ENCODE assay signal across 33 cellular contexts in the genomic region with DNA sequence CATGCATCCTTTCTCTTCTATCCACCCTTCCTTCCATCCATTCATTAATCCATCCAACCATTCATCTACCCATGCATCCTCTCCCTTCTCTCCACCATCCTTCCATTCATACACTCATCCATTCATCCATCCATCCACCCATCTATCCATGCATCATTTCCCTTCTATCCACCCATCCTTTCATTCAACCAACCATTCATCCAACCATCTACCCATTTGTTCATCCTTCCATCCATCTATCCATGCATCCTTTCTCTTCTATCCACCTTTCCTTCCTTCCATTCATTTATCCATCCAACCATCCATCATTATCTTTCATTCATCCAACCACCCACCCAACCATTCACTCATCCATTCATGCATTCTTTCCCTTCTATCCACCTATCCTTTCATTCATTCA.
DNase-seq lines count a peak whose midpoint lies in the region; ATAC-seq, FAIRE-seq and TF ChIP-seq lines count a peak whose summit lies in the region.
"Had no signal": no experiment of that assay in that cellular context is flagged by ENCODE, and none has a peak within 500 bp of the region (broad histone marks: within the 10 kb centered on the region; RNA-seq: fewer than 3 reads in every experiment).

No MANE protein-coding gene starts in this region.

- H3K79me2 ChIP-seq in K562 (ENCODE audit: control insufficient read depth, insufficient read depth, low read length): no peaks in the 10 kb centered on the region

- H2BK5ac ChIP-seq in IMR-90 (ENCODE audit: low read depth, low read length, poor library complexity, severe bottlenecking): peak overlapping the region; percentile 54

- H3K27ac ChIP-seq in HEK293 (ENCODE audit: extremely low read depth, low read depth, low read length) (no peak overlapping the region), IMR-90 (ENCODE audit: insufficient read depth, low read length) (no peak overlapping the region), K562 (ENCODE audit: extremely low read depth, low read depth, low read length) (no peak overlapping the region)
- H3K27ac ChIP-seq: 22Rv1, A549, C4-2B had no signal

- in situ Hi-C loops in IMR-90 (cut with MboI; ENCODE audit: low sequenced_read_pairs) (no loop called here), K562 (cut with MboI) (no loop called here)

- no peak for TF ChIP-seq POLR2A in IMR-90 (IDR thresholded peaks at IDR 0.05; ENCODE audit: low read depth, low read length)
- TF ChIP-seq POLR2A in K562 (conservative IDR thresholded peaks at IDR 0.05): no peak

- no peak for TF ChIP-seq EP300 in K562 (IDR thresholded peaks at IDR 0.05; ENCODE audit: low read length)

- no peak overlapping the region for H4K91ac ChIP-seq in IMR-90 (ENCODE audit: insufficient read depth, low read depth, low read length)

- no peaks in the 10 kb centered on the region for H3K36me3 ChIP-seq in HEK293 (ENCODE audit: control insufficient read depth in 2 of 2, insufficient read depth in 1 of 2, low read length in 2 of 2)
- no peaks in the 10 kb centered on the region for H3K36me3 ChIP-seq in IMR-90 (ENCODE audit: control insufficient read depth, insufficient read depth, low read length)
- no peaks in the 10 kb centered on the region for H3K36me3 ChIP-seq in K562 (ENCODE audit: control insufficient read depth, insufficient read depth, low read length)
- H3K36me3 ChIP-seq: BE2C; BLaER1; BLaER1 treated with 17β-estradiol and CSF1 and Interleukin-3, amounts not matched to agents 10 nM and 100 nM had no signal

- H2AK5ac ChIP-seq in IMR-90 (ENCODE audit: low read depth, low read length): no peak overlapping the region

- BruUV-seq in IMR-90 (replicated peaks; lab: Mats Ljungman, UMichigan) (no TSS peak), K562 (replicated peaks; lab: Mats Ljungman, UMichigan) (no TSS peak)

- H3K18ac ChIP-seq in IMR-90 (ENCODE audit: low read depth, low read length): no peak overlapping the region

- H2AFZ ChIP-seq in IMR-90 (replicated peaks; ENCODE audit: low read length, poor library complexity): no peak overlapping the region
- H2AFZ ChIP-seq in K562 (ENCODE audit: low read depth, low read length): no peak overlapping the region

- no peaks in the 10 kb centered on the region for H3K27me3 ChIP-seq in IMR-90 (ENCODE audit: control insufficient read depth, insufficient read depth, low read length)
- H3K27me3 ChIP-seq in K562 (ENCODE audit: control insufficient read depth in 2 of 2, insufficient read depth in 2 of 2, low read length in 2 of 2): peaks cover under 1 to 8% of the 10 kb centered on the region in 2 experiments; a peak in 2 of 5 replicates
- H3K27me3 ChIP-seq: BE2C; BLaER1; BLaER1 treated with 17β-estradiol and CSF1 and Interleukin-3, amounts not matched to agents 10 nM and 100 nM had no signal

- H3K4me2 ChIP-seq in IMR-90 (ENCODE audit: low read depth, low read length) (no peak overlapping the region), K562 (ENCODE audit: insufficient read depth, low read length) (no peak overlapping the region)
- H3K4me2 ChIP-seq: A549 had no signal

- DNase-seq in IMR-90: no peak
- no peak for DNase-seq in K562 (ENCODE audit: extremely low read depth in 1 of 4, low spot score in 3 of 4)
- no peak for DNase-seq in NCI-H774 (lab: John Stamatoyannopoulos, UW)
- DNase-seq in GF-D8 (lab: John Stamatoyannopoulos, UW): no peak
- no peak for DNase-seq in NCI-H1694 (lab: John Stamatoyannopoulos, UW)
- DNase-seq: 8988T; ACHN; AML-193; BE2C; C1 segment of cervical spinal cord; Caco-2; Calu3; CD4-positive, alpha-beta memory T cell; CD4-positive, alpha-beta T cell; CD4-positive, CD25-positive, alpha-beta regulatory T cell; CD8-positive, alpha-beta memory T cell; CD8-positive, alpha-beta T cell; COR-L47; DMS 273 treated with DMSO at 0.1 percent for 48 hours; DMS153; DMS53; DMS79; DMS79 treated with DMSO at 0.1 percent for 48 hours; DND-41; EL had no signal

- H2BK15ac ChIP-seq in IMR-90 (ENCODE audit: low read depth, low read length): no peak overlapping the region

- CTCF ChIA-PET in HEK293 (lab: Yijun Ruan, JAX) (no interaction called here), IMR-90 (lab: Yijun Ruan, JAX) (no interaction called here), K562 (lab: Yijun Ruan, JAX; ENCODE audit: low intra/inter-chr PET ratio) (no interaction called here)

- no peak overlapping the region for H4K5ac ChIP-seq in IMR-90 (ENCODE audit: low read depth, low read length)

- no peak overlapping the region for H4K8ac ChIP-seq in IMR-90 (ENCODE audit: low read depth in 2 of 2, low read length in 2 of 2)

- dilution Hi-C loops in IMR-90 (cut with HindIII; ENCODE audit: low sequenced_read_pairs, unreplicated experiment): no loop called here

- H3K79me1 ChIP-seq in IMR-90 (ENCODE audit: low read depth in 1 of 2, low read length in 2 of 2): no peaks in the 10 kb centered on the region

- no peak overlapping the region for H3K23ac ChIP-seq in IMR-90 (ENCODE audit: low read depth, low read length)

- H3K9me3 ChIP-seq in HEK293 (ENCODE audit: control insufficient read depth, insufficient read depth, low read depth, low read length): no peaks in the 10 kb centered on the region
- H3K9me3 ChIP-seq in IMR-90 (ENCODE audit: control insufficient read depth, insufficient read depth, low read length): peaks cover 23% of the 10 kb centered on the region
- H3K9me3 ChIP-seq in K562 (replicated peaks; ENCODE audit: control insufficient read depth, insufficient read depth, low read depth, low read length): no peaks in the 10 kb centered on the region
- H3K9me3 ChIP-seq: A549, BE2C, BLaER1, Caco-2 had no signal

- no peak for TF ChIP-seq CTCF in HEK293 (tag by site-specific recombination; IDR thresholded peaks at IDR 0.05)
- no peak for TF ChIP-seq CTCF in IMR-90 (conservative IDR thresholded peaks at IDR 0.05; ENCODE audit: low read depth, low read length)
- TF ChIP-seq CTCF in K562 (IDR thresholded peaks at IDR 0.05 in 2 of 3, conservative IDR thresholded peaks at IDR 0.05 in 1 of 3; ENCODE audit: insufficient read depth in 2 of 3, low read depth in 1 of 3, low read length in 3 of 3): no peak

- H2BK120ac ChIP-seq in IMR-90 (ENCODE audit: low read depth, low read length): no peak overlapping the region

- ATAC-seq in IMR-90 (ENCODE audit: low read depth) (no peak), K562 (no peak)
- ATAC-seq: A549; CD8-positive, alpha-beta T cell had no signal

- H2BK20ac ChIP-seq in IMR-90 (ENCODE audit: low read depth, low read length): no peak overlapping the region

- intact Hi-C loops in IMR-90 (cut with micrococcal nuclease) (no loop called here), K562 (cut with micrococcal nuclease) (no loop called here)

- no peak overlapping the region for H3K14ac ChIP-seq in IMR-90 (replicated peaks; ENCODE audit: low read depth, low read length)

- no peak for TF ChIP-seq RAD21 in IMR-90 (IDR thresholded peaks at IDR 0.05; ENCODE audit: low read length)
- TF ChIP-seq RAD21 in K562 (CRISPR knock-in tag; conservative IDR thresholded peaks at IDR 0.05 in 1 of 2, IDR thresholded peaks at IDR 0.05 in 1 of 2): no peak

- no peak overlapping the region for H3K56ac ChIP-seq in IMR-90 (ENCODE audit: extremely low read depth, insufficient read depth, low read length)

- H3K9ac ChIP-seq in IMR-90 (ENCODE audit: low read depth, low read length) (no peak overlapping the region), K562 (ENCODE audit: insufficient read depth in 1 of 2, low read depth in 2 of 2, low read length in 2 of 2) (no peak overlapping the region)
- H3K9ac ChIP-seq: BLaER1; BLaER1 treated with 17β-estradiol and CSF1 and Interleukin-3, amounts not matched to agents 10 nM and 100 nM had no signal

- no peaks in the 10 kb centered on the region for H3K9me1 ChIP-seq in IMR-90 (ENCODE audit: insufficient read depth, low read length)
- H3K9me1 ChIP-seq in K562 (ENCODE audit: control insufficient read depth, insufficient read depth, low read length): no peaks in the 10 kb centered on the region

- H3K4me3 ChIP-seq in HEK293 (ENCODE audit: low read depth, low read length): no peak overlapping the region
- H3K4me3 ChIP-seq in IMR-90 (ENCODE audit: insufficient read depth, low read depth, low read length): no peak overlapping the region
- no peak overlapping the region for H3K4me3 ChIP-seq in K562
- H3K4me3 ChIP-seq: A549; BLaER1; BLaER1 treated with 17β-estradiol and CSF1 and Interleukin-3, amounts not matched to agents 10 nM and 100 nM had no signal

- H3K4me1 ChIP-seq in HEK293 (ENCODE audit: control insufficient read depth, insufficient read depth, low read length) (no peaks in the 10 kb centered on the region), IMR-90 (ENCODE audit: control insufficient read depth, insufficient read depth, low read length) (no peaks in the 10 kb centered on the region), K562 (replicated peaks in 1 of 2; ENCODE audit: control insufficient read depth in 2 of 2, insufficient read depth in 2 of 2, low read length in 2 of 2) (no peaks in the 10 kb centered on the region)
- H3K4me1 ChIP-seq: A549, BE2C, Caco-2 had no signal

- no peak overlapping the region for H3K4ac ChIP-seq in IMR-90 (ENCODE audit: low read depth, low read length)

- H4K20me1 ChIP-seq in IMR-90 (ENCODE audit: insufficient read depth, low read length) (no peaks in the 10 kb centered on the region), K562 (replicated peaks; ENCODE audit: control insufficient read depth, insufficient read depth, low read length) (no peaks in the 10 kb centered on the region)
- H4K20me1 ChIP-seq: BLaER1; BLaER1 treated with 17β-estradiol and CSF1 and Interleukin-3, amounts not matched to agents 10 nM and 100 nM had no signal

- no peak overlapping the region for H2AK9ac ChIP-seq in IMR-90 (replicated peaks; ENCODE audit: low read depth, low read length, poor library complexity)

- FAIRE-seq in K562 (lab: Jason Lieb, UNC): no peak
- FAIRE-seq: A204.1, A549, D721Med had no signal

- POLR2A ChIA-PET in HEK293 (lab: Yijun Ruan, JAX) (no interaction called here), IMR-90 (lab: Charles Lee; ENCODE audit: unreplicated experiment) (no interaction called here), K562 (lab: Yijun Ruan, JAX) (interaction anchor here (0.7 kb wide), 1 partner anchor 44 kb away, joined by 3 read pairs; no protein-coding TSS in a partner anchor)

TF ChIP-seq in HEK293, 187 proteins besides CTCF, POLR2A, EP300 and RAD21:
- TF ChIP-seq ZBTB20 (tag by site-specific recombination; IDR thresholded peaks at IDR 0.05) (no peak), ZNF366 (tag by site-specific recombination; conservative IDR thresholded peaks at IDR 0.05) (peak; percentile 87)
TF ChIP-seq in HEK293: peak in this region for 1.

TF ChIP-seq in IMR-90, 13 proteins besides CTCF, POLR2A, EP300 and RAD21 (continues in another document):
- TF ChIP-seq RCOR1 (IDR thresholded peaks at IDR 0.05; ENCODE audit: insufficient replicate concordance, low read length) (no peak), RFX5 (IDR thresholded peaks at IDR 0.05; ENCODE audit: low read depth, low read length) (no peak), CEBPB (IDR thresholded peaks at IDR 0.05; ENCODE audit: low read depth, low read length) (no peak)

TF ChIP-seq in K562, 482 proteins besides CTCF, POLR2A, EP300 and RAD21 (continues in another document):
- peak; percentile 32 for TF ChIP-seq CREBBP (IDR thresholded peaks at IDR 0.05; ENCODE audit: low read depth, low read length)
- TF ChIP-seq RBM25 (IDR thresholded peaks at IDR 0.05; ENCODE audit: low read depth, low read length, severe bottlenecking): no peak
- no peak for TF ChIP-seq HIVEP1 (CRISPR knock-in tag; IDR thresholded peaks at IDR 0.05)
